In genomic region chr1:30198805-30199403, GRCh38 we compare ENCODE assay signal across 18 cellular contexts.
DNase-seq lines count a peak whose midpoint lies in the region; ATAC-seq and TF ChIP-seq lines count a peak whose summit lies in the region.
"Had no signal": no experiment of that assay in that cellular context is flagged by ENCODE, and none has a peak within 500 bp of the region (broad histone marks: within the 10 kb centered on the region; RNA-seq: fewer than 3 reads in every experiment).

No MANE protein-coding gene starts in this region.

- H3K27me3 Mint-ChIP-seq in activated CD8-positive, alpha-beta memory T cell treated with anti-CD3 and anti-CD28 coated beads, Interleukin-2, amount 10 ng/mL, durations not matched to agents 7 days and 5 days = peaks cover 10% of the 10 kb centered on the region
- no peaks in the 10 kb centered on the region for H3K27me3 Mint-ChIP-seq in osteocyte (ENCODE audit: unreplicated experiment)
- H3K27me3 Mint-ChIP-seq in stimulated activated naive CD8-positive, alpha-beta T cell treated with anti-CD3 and anti-CD28 coated beads, Interleukin-15, amount 100 ng/mL, for 72 hours = peaks cover 24% of the 10 kb centered on the region

- peaks cover 0 to 4% (median 0%) of the 10 kb centered on the region in 4 donors for H3K27me3 ChIP-seq in esophagus muscularis mucosa
- H3K27me3 ChIP-seq: BLaER1 had no signal

- H3K4me3 ChIP-seq in esophagus muscularis mucosa = no peak overlapping the region
- no peak overlapping the region for H3K4me3 ChIP-seq in coronary artery
- H3K4me3 ChIP-seq: BLaER1 had no signal

- CTCF ChIA-PET in activated CD8-positive, alpha-beta memory T cell treated with anti-CD3 and anti-CD28 coated beads, Interleukin-2, amount 10 ng/mL, durations not matched to agents 7 days and 5 days (lab: Charles Lee) = no interaction called here

- intact Hi-C loops in esophagus muscularis mucosa (cut with DNase I) = no loop called here

- TF ChIP-seq EP300 in esophagus muscularis mucosa (IDR thresholded peaks at IDR 0.05) = no peak

- TF ChIP-seq CTCF in esophagus muscularis mucosa (IDR thresholded peaks at IDR 0.05) (no peak), osteocyte (IDR thresholded peaks at IDR 0.05) (no peak), coronary artery (IDR thresholded peaks at IDR 0.05) (no peak)

- no peaks in the 10 kb centered on the region for H3K9me3 ChIP-seq in esophagus muscularis mucosa

- no peak for TF ChIP-seq POLR2A in esophagus muscularis mucosa (IDR thresholded peaks at IDR 0.05; ENCODE audit: low read depth)

- WGBS in esophagus muscularis mucosa = 78% methylated on average over 6 of the region's 6 CpGs

- no peaks in the 10 kb centered on the region for H3K9me3 Mint-ChIP-seq in activated CD8-positive, alpha-beta memory T cell treated with anti-CD3 and anti-CD28 coated beads, Interleukin-2, amount 10 ng/mL, durations not matched to agents 7 days and 5 days (ENCODE audit: low read depth)
- peaks cover 10% of the 10 kb centered on the region for H3K9me3 Mint-ChIP-seq in osteocyte (ENCODE audit: unreplicated experiment)
- no peaks in the 10 kb centered on the region for H3K9me3 Mint-ChIP-seq in stimulated activated naive CD8-positive, alpha-beta T cell treated with anti-CD3 and anti-CD28 coated beads, Interleukin-15, amount 100 ng/mL, for 72 hours

- H3K27ac Mint-ChIP-seq in activated CD8-positive, alpha-beta memory T cell treated with anti-CD3 and anti-CD28 coated beads, Interleukin-2, amount 10 ng/mL, durations not matched to agents 7 days and 5 days = no peak overlapping the region
- no peak overlapping the region for H3K27ac Mint-ChIP-seq in osteocyte (ENCODE audit: unreplicated experiment)
- H3K27ac Mint-ChIP-seq in stimulated activated naive CD8-positive, alpha-beta T cell treated with anti-CD3 and anti-CD28 coated beads, Interleukin-15, amount 100 ng/mL, for 72 hours = no peak overlapping the region
- H3K27ac Mint-ChIP-seq: H9 had no signal

- no peaks in the 10 kb centered on the region for H3K36me3 Mint-ChIP-seq in activated CD8-positive, alpha-beta memory T cell treated with anti-CD3 and anti-CD28 coated beads, Interleukin-2, amount 10 ng/mL, durations not matched to agents 7 days and 5 days
- no peaks in the 10 kb centered on the region for H3K36me3 Mint-ChIP-seq in osteocyte (ENCODE audit: unreplicated experiment)
- H3K36me3 Mint-ChIP-seq: CD14-positive monocyte; CD4-positive, alpha-beta memory T cell had no signal

- no peak overlapping the region for H3K4me3 Mint-ChIP-seq in activated CD8-positive, alpha-beta memory T cell treated with anti-CD3 and anti-CD28 coated beads, Interleukin-2, amount 10 ng/mL, durations not matched to agents 7 days and 5 days
- no peak overlapping the region for H3K4me3 Mint-ChIP-seq in osteocyte (ENCODE audit: unreplicated experiment)
- H3K4me3 Mint-ChIP-seq in stimulated activated naive CD8-positive, alpha-beta T cell treated with anti-CD3 and anti-CD28 coated beads, Interleukin-15, amount 100 ng/mL, for 72 hours = no peak overlapping the region
- H3K4me3 Mint-ChIP-seq: CD14-positive monocyte, H9 had no signal

- H3K36me3 ChIP-seq in esophagus muscularis mucosa = no peaks in the 10 kb centered on the region
- H3K36me3 ChIP-seq: BLaER1 had no signal

- H3K27ac ChIP-seq in esophagus muscularis mucosa (replicated peaks in 1 of 4) = no peak overlapping the region
- H3K27ac ChIP-seq in coronary artery = no peak overlapping the region
- H3K27ac ChIP-seq: BLaER1, HL-60 had no signal

- peaks cover 6% of the 10 kb centered on the region for H3K4me1 Mint-ChIP-seq in activated CD8-positive, alpha-beta memory T cell treated with anti-CD3 and anti-CD28 coated beads, Interleukin-2, amount 10 ng/mL, durations not matched to agents 7 days and 5 days
- H3K4me1 Mint-ChIP-seq in osteocyte (ENCODE audit: unreplicated experiment) = no peaks in the 10 kb centered on the region
- no peaks in the 10 kb centered on the region for H3K4me1 Mint-ChIP-seq in stimulated activated naive CD8-positive, alpha-beta T cell treated with anti-CD3 and anti-CD28 coated beads, Interleukin-15, amount 100 ng/mL, for 72 hours

- no peak for ATAC-seq in activated CD8-positive, alpha-beta memory T cell treated with anti-CD3 and anti-CD28 coated beads, Interleukin-2, amount 10 ng/mL, durations not matched to agents 7 days and 5 days
- no peak for ATAC-seq in stimulated activated naive CD8-positive, alpha-beta T cell treated with anti-CD3 and anti-CD28 coated beads, Interleukin-15, amount 100 ng/mL, for 72 hours

- peaks cover 4 to 22% (median 13%) of the 10 kb centered on the region in 4 donors for H3K4me1 ChIP-seq in esophagus muscularis mucosa

- peak; percentile 42 for DNase-seq in activated CD8-positive, alpha-beta memory T cell treated with anti-CD3 and anti-CD28 coated beads for 24 hours
- DNase-seq in activated CD8-positive, alpha-beta memory T cell treated with anti-CD3 and anti-CD28 coated beads, Interleukin-2, amount 10 ng/mL, durations not matched to agents 7 days and 5 days = no peak
- peak; percentile 81 for DNase-seq in esophagus muscularis mucosa (ENCODE audit: extremely low spot score)
- DNase-seq in osteocyte (ENCODE audit: extremely low spot score, unreplicated experiment) = peak; percentile 54
- no peak for DNase-seq in coronary artery (ENCODE audit: low spot score)
- DNase-seq in activated CD4-positive, alpha-beta T cell treated with anti-CD3 and anti-CD28 coated beads, Interleukin-2, amount 50 U/mL, for 48 hours = no peak
- no peak for DNase-seq in HUDEP-2 (lab: John Stamatoyannopoulos, UW; ENCODE audit: unreplicated experiment in 76 of 76)
- DNase-seq in stimulated activated naive CD8-positive, alpha-beta T cell treated with anti-CD3 and anti-CD28 coated beads, Interleukin-15, amount 100 ng/mL, for 72 hours = no peak
- DNase-seq: 8988T; CD4-positive, alpha-beta memory T cell; DMS153; DMS79; GDM1; H9; IMR-90 had no signal

Comparison
In these comparisons a context has a peak if more than half of its experiments do, and no peak if none do; other contexts are left out.
1. DNase-seq: peak in activated CD8-positive, alpha-beta memory T cell treated with anti-CD3 and anti-CD28 coated beads for 24 hours (single experiment), esophagus muscularis mucosa (single experiment) and osteocyte (single experiment); none in activated CD8-positive, alpha-beta memory T cell treated with anti-CD3 and anti-CD28 coated beads, Interleukin-2, amount 10 ng/mL, durations not matched to agents 7 days and 5 days (single experiment), coronary artery (single experiment), activated CD4-positive, alpha-beta T cell treated with anti-CD3 and anti-CD28 coated beads, Interleukin-2, amount 50 U/mL, for 48 hours (0 of 2), HUDEP-2 (0 of 76) and stimulated activated naive CD8-positive, alpha-beta T cell treated with anti-CD3 and anti-CD28 coated beads, Interleukin-15, amount 100 ng/mL, for 72 hours (0 of 2).